In the genomic region with DNA sequence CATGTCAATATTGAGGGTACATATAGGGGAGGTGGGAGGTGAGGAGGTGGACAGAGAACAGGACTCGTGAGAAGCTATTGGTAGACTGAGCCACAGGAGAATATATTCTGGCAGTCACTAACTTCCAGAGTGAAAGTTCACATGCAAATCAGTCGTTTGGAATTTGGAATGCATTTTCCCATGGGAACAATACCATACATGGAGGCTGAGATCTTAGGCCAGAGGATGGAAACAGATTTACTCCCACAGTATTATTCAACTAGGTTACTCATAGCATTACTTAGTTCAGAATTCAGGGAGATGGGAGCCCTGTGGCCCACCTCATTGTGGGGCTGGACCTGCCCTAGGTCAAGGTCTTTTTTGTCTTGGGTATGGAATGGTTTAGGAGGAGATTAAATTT, we compare ENCODE assay signal across 13 cellular contexts. TPM values are rescaled to one million over a fixed set of nuclear protein-coding genes. Genes with fewer than 3 reads are reported as not detected.
A peak's percentile ranks its signal among the peaks of the same experiment; 100 is the strongest.
DNase-seq lines count a peak whose midpoint lies in the region; ATAC-seq and TF ChIP-seq lines count a peak whose summit lies in the region.
"Had no signal": no experiment of that assay in that cellular context is flagged by ENCODE, and none has a peak within 500 bp of the region (broad histone marks: within the 10 kb centered on the region; RNA-seq: fewer than 3 reads in every experiment).

No MANE protein-coding gene starts in this region.

- H3K27me3 ChIP-seq in ACC112 (ENCODE audit: insufficient read depth, low read length) (no peaks in the 10 kb centered on the region), esophagus muscularis mucosa (no peaks in the 10 kb centered on the region), neuronal stem cell (ENCODE audit: control insufficient read depth in 3 of 3, insufficient read depth in 3 of 3, low read depth in 1 of 3, low read length in 3 of 3) (no peaks in the 10 kb centered on the region)
- H3K27me3 ChIP-seq: BLaER1, MG63 had no signal

- no peak overlapping the region for H3K4ac ChIP-seq in neuronal stem cell (ENCODE audit: low read length)

- peaks cover 0 to 37% (median 10%) of the 10 kb centered on the region in 9 donors for H3K9me3 Mint-ChIP-seq in naive thymus-derived CD8-positive, alpha-beta T cell
- H3K9me3 Mint-ChIP-seq in activated naive CD4-positive, alpha-beta T cell treated with anti-CD3 and anti-CD28 coated beads, Interleukin-2, amount 50 U/mL, for 72 hours = peaks cover 4 to 6% of the 10 kb centered on the region in 2 donors
- H3K9me3 Mint-ChIP-seq: stimulated activated effector memory CD8-positive, alpha-beta T cell treated with anti-CD3 and anti-CD28 coated beads, Interleukin-12 subunit alpha, Interleukin-12 subunit beta, amount 100 ng/mL, for 72 hours had no signal

- no peak overlapping the region for H3K9ac ChIP-seq in neuronal stem cell (ENCODE audit: low read depth, low read length, poor library complexity)
- H3K9ac ChIP-seq: BLaER1 had no signal

- H3K4me1 ChIP-seq in ACC112 (ENCODE audit: control insufficient read depth, insufficient read depth, low read length, unreplicated experiment) (peaks cover 24% of the 10 kb centered on the region), esophagus muscularis mucosa (peaks cover 3 to 13% (median 12%) of the 10 kb centered on the region in 4 donors), neuronal stem cell (ENCODE audit: control insufficient read depth in 2 of 2, insufficient read depth in 1 of 2, low read depth in 1 of 2, low read length in 2 of 2) (peaks cover 0 to 3% of the 10 kb centered on the region in 2 donors)
- H3K4me1 ChIP-seq: BLaER1 had no signal

- H2BK5ac ChIP-seq in neuronal stem cell (ENCODE audit: low read length) = no peak overlapping the region

- no peak overlapping the region for H4K8ac ChIP-seq in neuronal stem cell (ENCODE audit: low read depth, low read length)

- H3K4me3 ChIP-seq in ACC112 (ENCODE audit: low read depth, low read length) (peak overlapping the region; percentile 32; the same call in 1 of the 2 replicates), esophagus muscularis mucosa (no peak overlapping the region), neuronal stem cell (ENCODE audit: low read length in 2 of 2) (no peak overlapping the region)
- H3K4me3 ChIP-seq: BLaER1, MG63 had no signal

- H2AFZ ChIP-seq in ACC112 (ENCODE audit: low read length, unreplicated experiment) (no peak overlapping the region), neuronal stem cell (ENCODE audit: low read length) (no peak overlapping the region)

- peak; percentile 64 for DNase-seq in HS-27A (ENCODE audit: low read depth)
- DNase-seq in esophagus muscularis mucosa (ENCODE audit: extremely low spot score) = no peak
- no peak for DNase-seq in naive thymus-derived CD8-positive, alpha-beta T cell
- DNase-seq in DMS153 treated with DMSO at 0.1 percent for 48 hours (lab: John Stamatoyannopoulos, UW; ENCODE audit: unreplicated experiment) = no peak
- no peak for DNase-seq in activated naive CD4-positive, alpha-beta T cell treated with anti-CD3 and anti-CD28 coated beads, Interleukin-2, amount 50 U/mL, for 72 hours (ENCODE audit: low spot score in 2 of 2)
- DNase-seq in epidermal melanocyte (ENCODE audit: insufficient read length, low spot score) = no peak
- no peak for DNase-seq in neuronal stem cell (ENCODE audit: low spot score)
- DNase-seq: central memory CD4-positive, alpha-beta T cell; MG63; RPMI8226 had no signal

- peak overlapping the region in 6 of 10 donors; percentile 2 to 78 (median 26) for H3K27ac Mint-ChIP-seq in naive thymus-derived CD8-positive, alpha-beta T cell
- H3K27ac Mint-ChIP-seq in activated naive CD4-positive, alpha-beta T cell treated with anti-CD3 and anti-CD28 coated beads, Interleukin-2, amount 50 U/mL, for 72 hours = no peak overlapping the region
- H3K27ac Mint-ChIP-seq: stimulated activated effector memory CD8-positive, alpha-beta T cell treated with anti-CD3 and anti-CD28 coated beads, Interleukin-12 subunit alpha, Interleukin-12 subunit beta, amount 100 ng/mL, for 72 hours had no signal

- H3K27ac ChIP-seq in ACC112 (ENCODE audit: low read depth, low read length) = peak overlapping the region; percentile 98
- H3K27ac ChIP-seq in esophagus muscularis mucosa (replicated peaks in 1 of 4) = peak overlapping the region; percentile 58 to 75 (median 66)
- H3K27ac ChIP-seq in neuronal stem cell (replicated peaks; ENCODE audit: low read length) = no peak overlapping the region
- H3K27ac ChIP-seq: BLaER1 had no signal

- no peaks in the 10 kb centered on the region for H3K27me3 Mint-ChIP-seq in naive thymus-derived CD8-positive, alpha-beta T cell

- H2BK120ac ChIP-seq in neuronal stem cell (ENCODE audit: low read depth, low read length) = no peak overlapping the region

- no peak for TF ChIP-seq POLR2A in esophagus muscularis mucosa (IDR thresholded peaks at IDR 0.05; ENCODE audit: low read depth)

- H3K4me1 Mint-ChIP-seq in naive thymus-derived CD8-positive, alpha-beta T cell = peaks cover 12 to 31% (median 22%) of the 10 kb centered on the region in 4 donors

- H3K14ac ChIP-seq in neuronal stem cell (ENCODE audit: low read length) = no peak overlapping the region

- TF ChIP-seq EP300 in esophagus muscularis mucosa (IDR thresholded peaks at IDR 0.05) = no peak

- no peak overlapping the region for H3K18ac ChIP-seq in neuronal stem cell (ENCODE audit: low read length)

- no peaks in the 10 kb centered on the region for H3K36me3 ChIP-seq in ACC112 (ENCODE audit: insufficient read depth, low read length)
- no peaks in the 10 kb centered on the region for H3K36me3 ChIP-seq in esophagus muscularis mucosa
- H3K36me3 ChIP-seq in neuronal stem cell (replicated peaks in 1 of 2; ENCODE audit: control insufficient read depth in 2 of 2, insufficient read depth in 2 of 2, low read length in 2 of 2) = no peaks in the 10 kb centered on the region
- H3K36me3 ChIP-seq: BLaER1, MG63 had no signal

- 34% methylated on average over 2 of the region's 2 CpGs for WGBS in esophagus muscularis mucosa
- no CpG with 5 or more reads among the region's 2 CpGs for WGBS in neuronal stem cell (ENCODE audit: extremely low coverage in 2 of 2, insufficient read length in 2 of 2, insufficient replicate concordance in 1 of 2), 2 donors

- no peak overlapping the region for H3K4me3 Mint-ChIP-seq in naive thymus-derived CD8-positive, alpha-beta T cell
- H3K4me3 Mint-ChIP-seq: stimulated activated effector memory CD8-positive, alpha-beta T cell treated with anti-CD3 and anti-CD28 coated beads, Interleukin-12 subunit alpha, Interleukin-12 subunit beta, amount 100 ng/mL, for 72 hours had no signal

- no peak overlapping the region for H3K4me2 ChIP-seq in neuronal stem cell (ENCODE audit: insufficient read depth, low read length, poor library complexity, severe bottlenecking)
- H3K4me2 ChIP-seq: BLaER1 had no signal

- H3K9me3 ChIP-seq in esophagus muscularis mucosa (no peaks in the 10 kb centered on the region), neuronal stem cell (replicated peaks in 1 of 2; ENCODE audit: control insufficient read depth in 2 of 2, insufficient read depth in 1 of 2, low read depth in 1 of 2, low read length in 2 of 2) (peaks cover 0 to 3% of the 10 kb centered on the region in 2 donors)
- H3K9me3 ChIP-seq: BLaER1, MG63 had no signal

- no peak for TF ChIP-seq CTCF in esophagus muscularis mucosa (IDR thresholded peaks at IDR 0.05)

- no peak overlapping the region for H2BK12ac ChIP-seq in neuronal stem cell (ENCODE audit: low read length)

- H3K79me1 ChIP-seq in neuronal stem cell (ENCODE audit: low read depth, low read length) = no peaks in the 10 kb centered on the region

- peaks cover 0 to 9% (median 8%) of the 10 kb centered on the region in 3 donors for H3K36me3 Mint-ChIP-seq in naive thymus-derived CD8-positive, alpha-beta T cell
- H3K36me3 Mint-ChIP-seq in activated naive CD4-positive, alpha-beta T cell treated with anti-CD3 and anti-CD28 coated beads, Interleukin-2, amount 50 U/mL, for 72 hours = peaks cover 0 to 6% of the 10 kb centered on the region in 2 donors
- H3K36me3 Mint-ChIP-seq: stimulated activated effector memory CD8-positive, alpha-beta T cell treated with anti-CD3 and anti-CD28 coated beads, Interleukin-12 subunit alpha, Interleukin-12 subunit beta, amount 100 ng/mL, for 72 hours had no signal

- no peaks in the 10 kb centered on the region for H3K79me2 ChIP-seq in ACC112 (ENCODE audit: control insufficient read depth, insufficient read depth, low read length, unreplicated experiment)

- H4K91ac ChIP-seq in neuronal stem cell (ENCODE audit: low read depth, low read length, poor library complexity) = no peak overlapping the region

- POLR2A ChIA-PET in naive thymus-derived CD8-positive, alpha-beta T cell (lab: Charles Lee) = no interaction called here

- intact Hi-C loops in esophagus muscularis mucosa (cut with DNase I) = no loop called here

- no peak overlapping the region for H3K23ac ChIP-seq in neuronal stem cell (ENCODE audit: low read depth, low read length, poor library complexity)

- no peak for ATAC-seq in naive thymus-derived CD8-positive, alpha-beta T cell
- ATAC-seq in activated naive CD4-positive, alpha-beta T cell treated with anti-CD3 and anti-CD28 coated beads, Interleukin-2, amount 50 U/mL, for 72 hours = no peak
- ATAC-seq: stimulated activated effector memory CD8-positive, alpha-beta T cell treated with anti-CD3 and anti-CD28 coated beads, Interleukin-12 subunit alpha, Interleukin-12 subunit beta, amount 100 ng/mL, for 72 hours had no signal

- H2AK5ac ChIP-seq in neuronal stem cell (ENCODE audit: low read depth, low read length) = no peak overlapping the region

- no peak overlapping the region for H2BK15ac ChIP-seq in neuronal stem cell (ENCODE audit: low read length)

RNA-seq across cellular contexts. Expression of gene ABHD2, which starts 36.4 kb away (rescaled TPM):
- total RNA-seq in esophagus muscularis mucosa = 10 to 100 TPM; 49.8 to 82.3 (median 72.1) TPM
- total RNA-seq in naive thymus-derived CD8-positive, alpha-beta T cell = 10 to 100 TPM; 47.6 to 49.9 TPM
- polyA plus RNA-seq in naive thymus-derived CD8-positive, alpha-beta T cell = 10 to 100 TPM; 14.0 to 17.1 (median 15.0) TPM
- total RNA-seq in activated naive CD4-positive, alpha-beta T cell treated with anti-CD3 and anti-CD28 coated beads, Interleukin-2, amount 50 U/mL, for 72 hours = 10 to 100 TPM; 44.9 to 52.3 TPM
- polyA plus RNA-seq in neuronal stem cell (2013, experiment 1 of 2) = 7.2 TPM
- 7.2 TPM for polyA plus RNA-seq in neuronal stem cell (2013, experiment 2 of 2)

Comparison
In these comparisons a context has a peak if more than half of its experiments do, and no peak if none do; other contexts are left out.
1. H3K27ac Mint-ChIP-seq: peak in naive thymus-derived CD8-positive, alpha-beta T cell (6 of 10); none in activated naive CD4-positive, alpha-beta T cell treated with anti-CD3 and anti-CD28 coated beads, Interleukin-2, amount 50 U/mL, for 72 hours (0 of 2).